In the genomic region with DNA sequence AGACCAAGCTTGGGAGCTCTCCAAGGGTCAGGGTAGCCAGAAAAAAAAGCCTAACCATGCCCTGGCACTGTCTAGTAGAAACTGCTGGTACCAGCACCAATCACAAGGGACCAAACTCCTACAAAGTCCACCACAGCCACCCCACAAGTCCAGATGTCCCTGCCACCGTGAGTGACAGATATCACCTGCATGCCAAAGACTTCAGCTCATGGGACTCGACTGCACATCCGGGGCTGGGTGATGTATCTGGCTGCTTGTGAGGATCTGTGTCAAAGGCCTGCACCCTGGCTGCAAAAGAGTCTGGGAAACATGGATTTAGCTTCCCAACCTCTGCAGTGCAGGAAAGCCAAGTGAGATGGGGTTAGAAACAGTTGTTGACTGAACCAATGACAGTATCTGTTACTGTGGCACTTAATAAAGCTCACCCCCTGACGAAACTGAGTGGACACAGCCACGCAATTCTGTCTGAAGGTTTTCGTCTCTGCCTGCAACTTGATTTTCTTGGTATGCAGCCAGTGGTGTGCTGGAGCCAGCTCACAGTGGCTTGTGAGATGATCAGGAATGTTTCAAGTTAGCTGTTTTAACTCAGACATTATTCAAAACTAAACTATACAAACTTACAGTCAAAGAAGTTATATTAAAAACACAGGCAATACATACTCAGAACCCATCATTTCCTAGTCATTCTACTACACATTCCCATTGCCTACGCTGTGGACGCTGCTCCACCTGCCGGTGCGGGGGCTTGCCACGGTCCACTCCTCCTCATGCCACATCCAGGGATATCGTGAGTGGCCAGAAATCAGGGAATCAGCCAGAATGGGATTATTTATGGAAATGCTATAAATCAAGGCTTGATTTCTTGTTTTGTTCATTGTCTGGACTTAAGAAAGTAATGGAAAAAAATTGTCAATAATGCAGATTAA, we compare ENCODE assay signal across 16 cellular contexts. TPM values are rescaled to one million over a fixed set of nuclear protein-coding genes. Genes with fewer than 3 reads are reported as not detected.
DNase-seq lines count a peak whose midpoint lies in the region; ATAC-seq and TF ChIP-seq lines count a peak whose summit lies in the region.
"Had no signal": no experiment of that assay in that cellular context is flagged by ENCODE, and none has a peak within 500 bp of the region (broad histone marks: within the 10 kb centered on the region; RNA-seq: fewer than 3 reads in every experiment).

No MANE protein-coding gene starts in this region.

- POLR2A ChIA-PET in IMR-90 (lab: Charles Lee; ENCODE audit: unreplicated experiment) = no interaction called here

- no peak overlapping the region for H2BK120ac ChIP-seq in IMR-90 (ENCODE audit: low read depth, low read length)

- no peaks in the 10 kb centered on the region for H3K9me1 ChIP-seq in IMR-90 (ENCODE audit: insufficient read depth, low read length)

- no peak overlapping the region for H2BK15ac ChIP-seq in IMR-90 (ENCODE audit: low read depth, low read length)

- no peak overlapping the region; the same call in 1 of the 2 replicates for H3K4ac ChIP-seq in IMR-90 (ENCODE audit: low read depth, low read length)

- H3K4me3 Mint-ChIP-seq in type B pancreatic cell (no peak overlapping the region), Calu3 (ENCODE audit: low read depth, unreplicated experiment) (no peak overlapping the region)
- H3K4me3 Mint-ChIP-seq: T-helper 17 cell had no signal

- H2AK5ac ChIP-seq in IMR-90 (ENCODE audit: low read depth, low read length) = no peak overlapping the region

- DNase-seq in IMR-90 (peak; percentile 62), choroid plexus epithelial cell (ENCODE audit: low read depth) (peak; percentile 79), islet precursor cell (peak; percentile 34), type B pancreatic cell (ENCODE audit: extremely low spot score, unreplicated experiment) (peak; percentile 32), Calu3 (no peak), NCI-H774 (lab: John Stamatoyannopoulos, UW) (no peak)
- DNase-seq: effector CD8-positive, alpha-beta T cell; GF-D8; glutamatergic neuron; kidney; MM.1S; mucosa of descending colon; NCI-H82; T-helper 17 cell had no signal

- no peak for TF ChIP-seq POLR2A in IMR-90 (IDR thresholded peaks at IDR 0.05; ENCODE audit: low read depth, low read length)

- H4K20me1 ChIP-seq in IMR-90 (ENCODE audit: insufficient read depth, low read length) = no peaks in the 10 kb centered on the region

- peak overlapping the region; percentile 13 for H2AFZ ChIP-seq in IMR-90 (replicated peaks; ENCODE audit: low read length, poor library complexity)

- H3K27me3 ChIP-seq in IMR-90 (ENCODE audit: control insufficient read depth, insufficient read depth, low read length) = peaks cover 57% of the 10 kb centered on the region

- H3K4me3 ChIP-seq in IMR-90 (ENCODE audit: insufficient read depth, low read depth, low read length) (no peak overlapping the region), choroid plexus epithelial cell (ENCODE audit: low read depth, low read length) (no peak overlapping the region)
- H3K4me3 ChIP-seq: mucosa of descending colon, prostate gland had no signal

- no peaks in the 10 kb centered on the region for H3K9me3 ChIP-seq in IMR-90 (ENCODE audit: control insufficient read depth, insufficient read depth, low read length)
- H3K9me3 ChIP-seq: mucosa of descending colon, prostate gland had no signal

- H3K14ac ChIP-seq in IMR-90 (replicated peaks; ENCODE audit: low read depth, low read length) = no peak overlapping the region

- dilution Hi-C loops in IMR-90 (cut with HindIII; ENCODE audit: low sequenced_read_pairs, unreplicated experiment) = no loop called here

- TF ChIP-seq CTCF in IMR-90 (conservative IDR thresholded peaks at IDR 0.05; ENCODE audit: low read depth, low read length) (no peak), choroid plexus epithelial cell (conservative IDR thresholded peaks at IDR 0.05; ENCODE audit: low read depth, low read length) (no peak), type B pancreatic cell (conservative IDR thresholded peaks at IDR 0.05) (no peak), Calu3 (IDR thresholded peaks at IDR 0.05; ENCODE audit: unreplicated experiment) (no peak)

- H3K4me2 ChIP-seq in IMR-90 (ENCODE audit: low read depth, low read length) = no peak overlapping the region

- peaks cover 18% of the 10 kb centered on the region for H3K27me3 Mint-ChIP-seq in type B pancreatic cell
- peaks cover 10% of the 10 kb centered on the region for H3K27me3 Mint-ChIP-seq in Calu3 (ENCODE audit: unreplicated experiment)

- H3K18ac ChIP-seq in IMR-90 (ENCODE audit: low read depth, low read length) = no peak overlapping the region

- no peak overlapping the region for H3K9ac ChIP-seq in IMR-90 (ENCODE audit: low read depth, low read length)

- H2BK5ac ChIP-seq in IMR-90 (ENCODE audit: low read depth, low read length, poor library complexity, severe bottlenecking) = no peak overlapping the region

- peaks cover 4% of the 10 kb centered on the region; the same call in 1 of the 2 replicates for H3K4me1 ChIP-seq in IMR-90 (ENCODE audit: control insufficient read depth, insufficient read depth, low read length)
- H3K4me1 ChIP-seq: prostate gland had no signal

- H4K5ac ChIP-seq in IMR-90 (ENCODE audit: low read depth, low read length) = no peak overlapping the region

- H2AK9ac ChIP-seq in IMR-90 (replicated peaks; ENCODE audit: low read depth, low read length, poor library complexity) = no peak overlapping the region

- H3K36me3 Mint-ChIP-seq in type B pancreatic cell (no peaks in the 10 kb centered on the region), Calu3 (ENCODE audit: insufficient read depth, unreplicated experiment) (no peaks in the 10 kb centered on the region)

- BruUV-seq in IMR-90 (replicated peaks; lab: Mats Ljungman, UMichigan) (no TSS peak), Calu3 (replicated peaks; lab: Mats Ljungman, UMichigan) (no TSS peak)

- no peak for TF ChIP-seq RAD21 in IMR-90 (IDR thresholded peaks at IDR 0.05; ENCODE audit: low read length)

- no peak overlapping the region for H2BK20ac ChIP-seq in IMR-90 (ENCODE audit: low read depth, low read length)

- in situ Hi-C loops in IMR-90 (cut with MboI; ENCODE audit: low sequenced_read_pairs) = no loop called here

- H3K4me1 Mint-ChIP-seq in type B pancreatic cell (ENCODE audit: unreplicated experiment) (peaks cover 10% of the 10 kb centered on the region), Calu3 (ENCODE audit: low read depth, unreplicated experiment) (peaks cover 11% of the 10 kb centered on the region)

- ATAC-seq in IMR-90 (ENCODE audit: low read depth) = peak; percentile 83
- ATAC-seq in HG03442 (IDR thresholded peaks at IDR 0.05; ENCODE audit: unreplicated experiment) = no peak
- ATAC-seq: mucosa of descending colon, T-helper 17 cell had no signal

- H3K27ac Mint-ChIP-seq in type B pancreatic cell = no peak overlapping the region
- H3K27ac Mint-ChIP-seq in Calu3 (ENCODE audit: unreplicated experiment) = no peak overlapping the region

- 14% methylated on average over 1 of the region's 12 CpGs; no CpG with 5 or more reads in 1 of the 2 experiments for WGBS in IMR-90 (ENCODE audit: extremely low coverage in 2 of 2, insufficient read length in 1 of 2), 2 experiments

- H3K27ac ChIP-seq in IMR-90 (ENCODE audit: insufficient read depth, low read length) = no peak overlapping the region
- H3K27ac ChIP-seq: prostate gland had no signal

- CTCF ChIA-PET in IMR-90 (lab: Yijun Ruan, JAX) (interaction anchor here (0.9 to 1.0 kb wide), 2 partner anchors 11 to 13 kb away, joined by 3 read pairs; no protein-coding TSS in a partner anchor), Calu3 (lab: Charles Lee) (interaction anchor here (0.7 to 0.8 kb wide), 2 partner anchors 9 to 11 kb away, joined by 3 to 4 read pairs; a partner anchor contains a TSS)

- H4K8ac ChIP-seq in IMR-90 (ENCODE audit: low read depth in 2 of 2, low read length in 2 of 2) = no peak overlapping the region

- no peaks in the 10 kb centered on the region for H3K79me1 ChIP-seq in IMR-90 (ENCODE audit: low read depth in 1 of 2, low read length in 2 of 2)

- H3K36me3 ChIP-seq in IMR-90 (ENCODE audit: control insufficient read depth, insufficient read depth, low read length) = no peaks in the 10 kb centered on the region
- H3K36me3 ChIP-seq: prostate gland had no signal

- no peak overlapping the region for H4K91ac ChIP-seq in IMR-90 (ENCODE audit: insufficient read depth, low read depth, low read length)

- no peak overlapping the region for H3K23ac ChIP-seq in IMR-90 (ENCODE audit: low read depth, low read length)

- no peak overlapping the region for H3K56ac ChIP-seq in IMR-90 (ENCODE audit: extremely low read depth, insufficient read depth, low read length)

- intact Hi-C loops in IMR-90 (cut with micrococcal nuclease) (no loop called here), Calu3 (cut with micrococcal nuclease; ENCODE audit: unreplicated experiment) (no loop called here)

- H3K9me3 Mint-ChIP-seq in type B pancreatic cell (no peaks in the 10 kb centered on the region), Calu3 (ENCODE audit: low read depth, unreplicated experiment) (no peaks in the 10 kb centered on the region)

TF ChIP-seq in IMR-90, 13 proteins besides CTCF, POLR2A, EP300 and RAD21 (continues in another document):
- TF ChIP-seq MXI1 (IDR thresholded peaks at IDR 0.05; ENCODE audit: borderline replicate concordance, low read depth, low read length) (no peak), RFX5 (IDR thresholded peaks at IDR 0.05; ENCODE audit: low read depth, low read length) (no peak), MAZ (IDR thresholded peaks at IDR 0.05; ENCODE audit: borderline replicate concordance, low read depth, low read length) (no peak), SMC3 (IDR thresholded peaks at IDR 0.05; ENCODE audit: low read depth, low read length) (no peak), RCOR1 (IDR thresholded peaks at IDR 0.05; ENCODE audit: insufficient replicate concordance, low read length) (no peak)

RNA-seq across cellular contexts. Expression of a gene that starts 9.2 kb away (rescaled TPM):
- total RNA-seq in IMR-90 (2012; rRNA removed) = under 0.01 TPM in 2 replicates
- 0.14 TPM in 2 replicates for polyA plus RNA-seq in IMR-90 (2012; rRNA removed)
- 0.11 and 0.22 TPM in 2 replicates for polyA plus RNA-seq in IMR-90 (2012; cell fraction: cytosol; rRNA removed)
- polyA plus RNA-seq in IMR-90 (2012; cell fraction: nucleus; rRNA removed; ENCODE audit: low replicate concordance) = 0.07 and 0.10 TPM in 2 replicates
- 4.0 and 4.9 TPM in 2 replicates for total RNA-seq in type B pancreatic cell (ENCODE audit: low replicate concordance)
- 2.1 and 2.2 TPM in 2 replicates for total RNA-seq in Calu3 (2022)
- total RNA-seq: T-helper 17 cell had no signal

RNA-seq across cellular contexts. Expression of a gene that starts 26.7 kb away (rescaled TPM):
- total RNA-seq in IMR-90 (2012; rRNA removed) (not detected in 2 replicates), type B pancreatic cell (ENCODE audit: low replicate concordance) (not detected in 2 replicates), Calu3 (2022) (not detected in 2 replicates)
- polyA plus RNA-seq in IMR-90 (2012; rRNA removed) = not detected in 2 replicates
- not detected in 2 replicates for polyA plus RNA-seq in IMR-90 (2012; cell fraction: cytosol; rRNA removed)
- not detected in 2 replicates for polyA plus RNA-seq in IMR-90 (2012; cell fraction: nucleus; rRNA removed; ENCODE audit: low replicate concordance)
- total RNA-seq: kidney, mucosa of descending colon, prostate gland, T-helper 17 cell had no signal

RNA-seq across cellular contexts. Expression of a gene that starts 52.6 kb away (rescaled TPM):
- under 0.01 TPM in 1 of 2 replicates, not detected in the other for total RNA-seq in IMR-90 (2012; rRNA removed)
- 0.04 TPM in 1 of 2 replicates, not detected in the other for polyA plus RNA-seq in IMR-90 (2012; rRNA removed)
- polyA plus RNA-seq in IMR-90 (2012; cell fraction: cytosol; rRNA removed) = not detected in 2 replicates
- not detected in 2 replicates for polyA plus RNA-seq in IMR-90 (2012; cell fraction: nucleus; rRNA removed; ENCODE audit: low replicate concordance)
- total RNA-seq in type B pancreatic cell (ENCODE audit: low replicate concordance) = not detected in 2 replicates
- not detected in 2 replicates for total RNA-seq in Calu3 (2022)
- total RNA-seq: kidney, mucosa of descending colon, prostate gland, T-helper 17 cell had no signal

Comparison
In these comparisons a context has a peak if more than half of its experiments do, and no peak if none do; other contexts are left out.
1. DNase-seq: peak in IMR-90 (single experiment), choroid plexus epithelial cell (single experiment), islet precursor cell (single experiment) and type B pancreatic cell (single experiment); none in Calu3 (single experiment) and NCI-H774 (single experiment).